In the genomic region with DNA sequence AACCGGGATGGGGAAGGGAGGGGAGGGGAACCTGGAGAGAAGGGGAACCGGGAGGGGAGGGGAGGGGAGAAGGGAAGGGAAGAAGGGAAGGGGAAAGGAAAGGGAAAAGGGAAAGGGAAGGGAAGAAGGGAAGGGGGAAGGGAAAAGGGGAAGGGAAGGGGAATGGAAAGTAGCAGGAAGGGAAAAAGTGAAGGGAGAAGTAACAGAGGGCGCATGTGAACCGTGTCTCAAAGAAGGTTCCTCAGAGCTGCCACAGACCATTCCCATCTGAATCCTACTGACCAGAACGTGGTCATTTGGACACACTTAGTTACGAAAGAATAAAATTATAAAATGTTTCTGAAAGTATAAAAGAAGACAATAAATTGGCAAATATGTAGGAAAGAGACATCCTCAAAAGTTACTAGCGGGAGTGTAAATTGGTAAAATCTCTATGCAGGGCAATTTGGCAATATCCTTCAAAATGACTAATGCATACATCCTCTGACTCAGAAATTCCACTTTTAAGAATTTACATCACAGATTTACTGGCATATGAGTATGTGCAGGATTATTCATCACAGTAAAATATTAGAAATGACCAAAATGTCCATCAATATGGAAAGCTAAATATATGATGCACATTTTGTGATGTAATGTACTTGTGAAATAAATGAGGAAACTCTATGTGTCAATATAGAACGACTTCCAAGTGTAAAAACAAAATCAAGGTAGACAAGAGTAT, we compare ENCODE assay signal across 11 cellular contexts. TPM values are rescaled to one million over a fixed set of nuclear protein-coding genes. Genes with fewer than 3 reads are reported as not detected.
DNase-seq lines count a peak whose midpoint lies in the region; ATAC-seq and TF ChIP-seq lines count a peak whose summit lies in the region.
"Had no signal": no experiment of that assay in that cellular context is flagged by ENCODE, and none has a peak within 500 bp of the region (broad histone marks: within the 10 kb centered on the region; RNA-seq: fewer than 3 reads in every experiment).

No MANE protein-coding gene starts in this region.

- H3K27ac Mint-ChIP-seq in activated CD8-positive, alpha-beta T cell treated with anti-CD3 and anti-CD28 coated beads for 36 hours: no peak overlapping the region

- no peak overlapping the region for H3K9ac ChIP-seq in HUES6 (ENCODE audit: low read length)

- no peak for TF ChIP-seq CTCF in AG10803 (conservative IDR thresholded peaks at IDR 0.05; ENCODE audit: low read length)
- no peak for TF ChIP-seq CTCF in activated CD8-positive, alpha-beta T cell treated with anti-CD3 and anti-CD28 coated beads for 36 hours (IDR thresholded peaks at IDR 0.05)
- TF ChIP-seq CTCF in foreskin fibroblast (IDR thresholded peaks at IDR 0.05; ENCODE audit: low read depth, low read length): no peak

- peak; percentile 40 for ATAC-seq in activated CD8-positive, alpha-beta T cell treated with anti-CD3 and anti-CD28 coated beads for 36 hours
- ATAC-seq in GM18858 (IDR thresholded peaks at IDR 0.05; ENCODE audit: unreplicated experiment): no peak

- H3K36me3 Mint-ChIP-seq in activated CD8-positive, alpha-beta T cell treated with anti-CD3 and anti-CD28 coated beads for 36 hours (ENCODE audit: low read depth): no peaks in the 10 kb centered on the region

- H3K4me3 ChIP-seq in AG10803 (ENCODE audit: low read length) (no peak overlapping the region), HUES6 (ENCODE audit: low read depth, low read length) (peak overlapping the region; percentile 49), foreskin fibroblast (ENCODE audit: low read depth in 1 of 2, low read length in 2 of 2) (no peak overlapping the region)

- no peaks in the 10 kb centered on the region for H3K4me1 ChIP-seq in HUES6 (ENCODE audit: control insufficient read depth, insufficient read depth, low read length)

- peaks cover 2% of the 10 kb centered on the region for H3K27me3 Mint-ChIP-seq in activated CD8-positive, alpha-beta T cell treated with anti-CD3 and anti-CD28 coated beads for 36 hours

- DNase-seq in AG10803 (ENCODE audit: low read depth): peak; percentile 60
- DNase-seq in activated CD8-positive, alpha-beta T cell treated with anti-CD3 and anti-CD28 coated beads for 36 hours: no peak
- peak; percentile 35 to 70 for DNase-seq in foreskin fibroblast
- no peak for DNase-seq in NCI-H748 (lab: John Stamatoyannopoulos, UW; ENCODE audit: unreplicated experiment)
- DNase-seq in HT-29 (ENCODE audit: low spot score): no peak
- no peak for DNase-seq in posterior vena cava (ENCODE audit: low spot score)
- DNase-seq: hippocampal formation, NCI-H2227 treated with DMSO at 0.1 percent for 48 hours, small intestine had no signal

- CTCF ChIA-PET in activated CD8-positive, alpha-beta T cell treated with anti-CD3 and anti-CD28 coated beads for 36 hours (lab: Charles Lee): no interaction called here

- H3K4me1 Mint-ChIP-seq in activated CD8-positive, alpha-beta T cell treated with anti-CD3 and anti-CD28 coated beads for 36 hours (ENCODE audit: low read depth): peaks cover 23% of the 10 kb centered on the region

- H3K4me3 Mint-ChIP-seq in activated CD8-positive, alpha-beta T cell treated with anti-CD3 and anti-CD28 coated beads for 36 hours: no peak overlapping the region

- intact Hi-C loops in activated CD8-positive, alpha-beta T cell treated with anti-CD3 and anti-CD28 coated beads for 36 hours (cut with micrococcal nuclease): no loop called here
- intact Hi-C loops in posterior vena cava (cut with DNase I): no loop called here

- peaks cover 15% of the 10 kb centered on the region for H3K27me3 ChIP-seq in HUES6 (ENCODE audit: control insufficient read depth, insufficient read depth, low read length)

- POLR2A ChIA-PET in activated CD8-positive, alpha-beta T cell treated with anti-CD3 and anti-CD28 coated beads for 36 hours (lab: Charles Lee): interaction anchor here (0.6 kb wide), 2 partner anchors 9 to 93 kb away, joined by 3 to 4 read pairs; no protein-coding TSS in a partner anchor

- no peaks in the 10 kb centered on the region for H3K9me3 Mint-ChIP-seq in activated CD8-positive, alpha-beta T cell treated with anti-CD3 and anti-CD28 coated beads for 36 hours

- H3K27ac ChIP-seq in HUES6 (ENCODE audit: low read depth, low read length): no peak overlapping the region

- no peaks in the 10 kb centered on the region for H3K9me3 ChIP-seq in HUES6 (ENCODE audit: control insufficient read depth, insufficient read depth, low read depth, low read length)

- H3K36me3 ChIP-seq in HUES6 (ENCODE audit: control insufficient read depth, insufficient read depth, low read length): no peaks in the 10 kb centered on the region

RNA-seq across cellular contexts. Expression of a gene that starts 12.9 kb away (rescaled TPM):
- total RNA-seq in activated CD8-positive, alpha-beta T cell treated with anti-CD3 and anti-CD28 coated beads for 36 hours: under 1 TPM; 0.25 to 0.32 TPM
- 0.18 TPM in 1 of 2 replicates, not detected in the other for total RNA-seq in HT-29 (2014; rRNA removed; shearing (Covaris generic))
- not detected for total RNA-seq in posterior vena cava

Comparison
In these comparisons a context has a peak if more than half of its experiments do, and no peak if none do; other contexts are left out.
1. DNase-seq: peak in AG10803 (single experiment) and foreskin fibroblast (2 of 2); none in activated CD8-positive, alpha-beta T cell treated with anti-CD3 and anti-CD28 coated beads for 36 hours (single experiment), NCI-H748 (single experiment), HT-29 (single experiment) and posterior vena cava (single experiment).